ENCODE assay signal across 1 cellular context in genomic region chr13:102440259-102440936, GRCh38.
TF ChIP-seq lines count a peak whose summit lies in the region.

No MANE protein-coding gene starts in this region.

TF ChIP-seq in SK-N-SH treated with all-trans-retinoic acid at 6 μM for 48 hours, 23 proteins besides CTCF, POLR2A, EP300 and RAD21 (continued from another document):
- TF ChIP-seq CSRNP3 (CRISPR knock-in tag; IDR thresholded peaks at IDR 0.05) (no peak), BACH2 (CRISPR knock-in tag; IDR thresholded peaks at IDR 0.05; ENCODE audit: borderline replicate concordance) (no peak), ZFP30 (CRISPR knock-in tag; IDR thresholded peaks at IDR 0.05) (no peak)
